8 cellular contexts compared by ENCODE assay signal in the genomic region with DNA sequence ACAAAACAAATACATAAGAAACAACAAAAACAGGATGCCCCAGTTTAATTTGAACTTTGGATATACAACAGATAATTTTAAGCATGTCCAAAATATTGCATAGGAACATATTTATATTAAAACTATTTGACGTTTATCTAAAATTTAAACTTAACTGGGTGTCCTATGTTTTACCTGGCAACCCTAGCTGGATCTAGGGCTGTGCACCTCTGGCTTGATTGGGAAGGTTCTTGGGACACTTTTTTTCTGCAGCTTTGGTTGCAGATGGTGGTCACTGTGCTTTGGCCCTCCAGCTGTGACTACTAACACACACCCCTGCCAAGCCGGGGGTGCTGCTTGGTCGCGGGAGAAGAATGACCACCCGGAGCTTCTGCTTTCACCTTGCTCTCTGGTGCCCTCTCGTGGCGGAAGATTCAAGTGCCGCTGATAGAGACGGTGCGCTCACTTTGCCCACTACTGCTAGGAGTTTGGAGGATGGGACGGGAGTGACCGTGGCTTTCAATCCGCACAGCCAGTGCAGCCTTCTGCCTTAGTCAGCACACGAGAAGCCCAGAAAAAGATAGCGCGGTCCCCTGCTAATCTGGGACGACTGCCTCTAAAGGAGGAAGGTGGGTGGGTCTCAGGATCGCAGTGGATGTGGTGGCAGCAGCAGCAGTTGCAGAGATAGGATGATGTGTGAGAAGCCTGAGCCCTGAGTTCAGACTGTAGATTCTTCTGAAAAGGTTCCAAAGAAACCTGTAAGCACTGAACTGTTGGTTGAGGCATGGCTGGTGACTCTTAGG. TPM values are rescaled to one million over a fixed set of nuclear protein-coding genes. Genes with fewer than 3 reads are reported as not detected.
DNase-seq lines count a peak whose midpoint lies in the region; ATAC-seq and TF ChIP-seq lines count a peak whose summit lies in the region.

No MANE protein-coding gene starts in this region.

- ATAC-seq in left lung = peak; percentile 92
- ATAC-seq in GM18907 (IDR thresholded peaks at IDR 0.05; ENCODE audit: unreplicated experiment) = no peak

- H3K9ac ChIP-seq in GM23248 = peak overlapping the region; percentile 61

- H3K4me1 ChIP-seq in GM23248 (ENCODE audit: insufficient read depth) = peaks cover 11% of the 10 kb centered on the region; the same call in 1 of the 2 replicates
- peaks cover 0 to 7% of the 10 kb centered on the region in 2 donors for H3K4me1 ChIP-seq in left lung

- H3K27ac ChIP-seq in GM23248 = peak overlapping the region; percentile 65
- no peak overlapping the region for H3K27ac ChIP-seq in coronary artery
- H3K27ac ChIP-seq in left lung = no peak overlapping the region

- CTCF ChIA-PET in activated CD4-positive, alpha-beta T cell treated with anti-CD3 and anti-CD28 coated beads, Interleukin-2, amount 10 ng/mL, durations not matched to agents 7 days and 5 days (lab: Charles Lee) = interaction anchor here (0.6 to 1.1 kb wide), 4 partner anchors 20 to 236 kb away, joined by 3 read pairs; no protein-coding TSS in a partner anchor

- peaks cover 22% of the 10 kb centered on the region for H3K27me3 Mint-ChIP-seq in activated CD4-positive, alpha-beta T cell treated with anti-CD3 and anti-CD28 coated beads, Interleukin-2, amount 10 ng/mL, durations not matched to agents 7 days and 5 days

- peaks cover 4% of the 10 kb centered on the region for H3K4me1 Mint-ChIP-seq in activated CD4-positive, alpha-beta T cell treated with anti-CD3 and anti-CD28 coated beads, Interleukin-2, amount 10 ng/mL, durations not matched to agents 7 days and 5 days

- TF ChIP-seq CTCF in AG09319 (IDR thresholded peaks at IDR 0.05; ENCODE audit: low read depth, low read length) = peak; percentile 96
- peak; percentile 82 for TF ChIP-seq CTCF in coronary artery (IDR thresholded peaks at IDR 0.05)
- TF ChIP-seq CTCF in left lung (IDR thresholded peaks at IDR 0.05) = peak; percentile 83

- POLR2A ChIA-PET in activated CD4-positive, alpha-beta T cell treated with anti-CD3 and anti-CD28 coated beads, Interleukin-2, amount 10 ng/mL, durations not matched to agents 7 days and 5 days (lab: Charles Lee) = no interaction called here

- no peaks in the 10 kb centered on the region for H3K9me3 Mint-ChIP-seq in activated CD4-positive, alpha-beta T cell treated with anti-CD3 and anti-CD28 coated beads, Interleukin-2, amount 10 ng/mL, durations not matched to agents 7 days and 5 days

- WGBS in GM23248 (ENCODE audit: low coverage in 1 of 2, low lambda C conversion rate in 2 of 2, missing lambda C conversion rate in 2 of 2), 2 experiments = 1% methylated on average over 18 of the region's 18 CpGs

- H3K4me3 Mint-ChIP-seq in activated CD4-positive, alpha-beta T cell treated with anti-CD3 and anti-CD28 coated beads, Interleukin-2, amount 10 ng/mL, durations not matched to agents 7 days and 5 days = no peak overlapping the region

- in situ Hi-C loops in GM23248 (cut with MboI) = loop anchor here (10.0 kb wide), 1 partner anchor 214 kb away; no protein-coding TSS in a partner anchor

- peak overlapping the region; percentile 91 for H3K4me2 ChIP-seq in GM23248 (ENCODE audit: unreplicated experiment)

- H3K4me3 ChIP-seq in GM23248 (peak overlapping the region; percentile 68), coronary artery (peak overlapping the region; percentile 41), left lung (no peak overlapping the region)

- no peaks in the 10 kb centered on the region for H3K79me2 ChIP-seq in GM23248 (ENCODE audit: insufficient read depth)

- intact Hi-C loops in left lung (cut with DNase I) = no loop called here

- H3K9me2 ChIP-seq in GM23248 (ENCODE audit: insufficient read depth) = no peaks in the 10 kb centered on the region

- no peaks in the 10 kb centered on the region for H3K36me3 Mint-ChIP-seq in activated CD4-positive, alpha-beta T cell treated with anti-CD3 and anti-CD28 coated beads, Interleukin-2, amount 10 ng/mL, durations not matched to agents 7 days and 5 days (ENCODE audit: low read depth)

- H3K9me3 ChIP-seq in GM23248 (ENCODE audit: low read depth) = no peaks in the 10 kb centered on the region
- H3K9me3 ChIP-seq in left lung = no peaks in the 10 kb centered on the region

- H3K27me3 ChIP-seq in GM23248 (replicated peaks; ENCODE audit: insufficient read depth) (no peaks in the 10 kb centered on the region), left lung (peaks cover 0 to 16% of the 10 kb centered on the region in 2 donors)

- H4K20me1 ChIP-seq in GM23248 (ENCODE audit: insufficient read depth) = no peaks in the 10 kb centered on the region

- H3F3A ChIP-seq in GM23248 (ENCODE audit: insufficient read depth) = no peaks in the 10 kb centered on the region

- DNase-seq in AG09319 (ENCODE audit: extremely low read depth, low read depth) = peak; percentile 12
- DNase-seq in GM23248 = peak; percentile 87
- peak; percentile 64 for DNase-seq in NCI-H345 (lab: John Stamatoyannopoulos, UW)
- peak; percentile 78 for DNase-seq in activated CD4-positive, alpha-beta T cell treated with anti-CD3 and anti-CD28 coated beads, Interleukin-2, amount 10 ng/mL, durations not matched to agents 7 days and 5 days
- no peak for DNase-seq in coronary artery (ENCODE audit: low spot score)
- DNase-seq in left lung = peak; percentile 77 to 83
- DNase-seq in stimulated activated CD4-positive, alpha-beta T cell treated with anti-CD3 and anti-CD28 coated beads, Interleukin-4, amount 100 ng/mL, for 1 hour = peak; percentile 74

- H3K36me3 ChIP-seq in GM23248 (ENCODE audit: low read depth) (no peaks in the 10 kb centered on the region), left lung (no peaks in the 10 kb centered on the region)

- peak overlapping the region; percentile 89 for H2AFZ ChIP-seq in GM23248

- H3K27ac Mint-ChIP-seq in activated CD4-positive, alpha-beta T cell treated with anti-CD3 and anti-CD28 coated beads, Interleukin-2, amount 10 ng/mL, durations not matched to agents 7 days and 5 days = no peak overlapping the region

RNA-seq across cellular contexts. Expression of gene SPACA3, which starts 6.7 kb away (rescaled TPM):
- total RNA-seq in GM23248 (2014; rRNA removed; shearing (Covaris generic)) = not detected in 2 replicates
- polyA plus RNA-seq in GM23248 (2016; fragmentation: Nextera tagmentation; extraction: Ambion mirVana) = not detected in 2 replicates
- total RNA-seq in activated CD4-positive, alpha-beta T cell treated with anti-CD3 and anti-CD28 coated beads, Interleukin-2, amount 10 ng/mL, durations not matched to agents 7 days and 5 days = not detected
- total RNA-seq in left lung = not detected

Comparison
In these comparisons a context has a peak if more than half of its experiments do, and no peak if none do; other contexts are left out.
1. H3K4me3 ChIP-seq: peak in GM23248 (single experiment) and coronary artery (single experiment); none in left lung (0 of 2).
2. Peak in every context shown above with its lines, with median percentiles within 50 percentile points of each other: CTCF ChIP-seq.